Comparison of ENCODE assay signal across 1 cellular context in the genomic region with DNA sequence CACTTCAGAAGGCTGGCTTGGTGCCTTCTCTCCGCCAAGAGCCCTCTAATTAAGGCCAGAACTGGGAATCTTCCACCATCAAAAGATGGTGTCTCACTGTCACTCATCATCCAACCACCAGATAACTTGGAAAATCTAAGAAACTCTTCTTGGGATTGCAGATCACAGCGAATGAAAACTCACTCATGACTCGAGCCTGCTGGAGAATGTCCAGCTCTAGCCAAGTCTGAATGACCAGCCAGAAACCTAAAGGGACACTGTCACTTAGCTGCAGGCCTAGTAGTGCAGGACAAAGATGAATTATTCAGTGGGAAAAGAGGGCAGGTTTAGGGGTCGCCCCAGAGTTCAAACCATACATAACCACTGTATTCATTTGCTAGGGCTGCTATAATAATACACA.
TF ChIP-seq lines count a peak whose summit lies in the region.

No MANE protein-coding gene starts in this region.

TF ChIP-seq in SK-N-SH, 30 proteins besides CTCF, POLR2A, EP300 and RAD21:
- TF ChIP-seq NFIC (IDR thresholded peaks at IDR 0.05; ENCODE audit: borderline replicate concordance) (no peak), RFX5 (IDR thresholded peaks at IDR 0.05; ENCODE audit: low read length) (no peak), TEAD4 (IDR thresholded peaks at IDR 0.05; ENCODE audit: borderline replicate concordance, insufficient read depth) (no peak), RXRA (IDR thresholded peaks at IDR 0.05; ENCODE audit: borderline replicate concordance, low read depth) (no peak), FOXM1 (IDR thresholded peaks at IDR 0.05; ENCODE audit: low read depth) (no peak), YY1 (IDR thresholded peaks at IDR 0.05; ENCODE audit: low read depth) (no peak), SMC3 (IDR thresholded peaks at IDR 0.05; ENCODE audit: low read depth, low read length) (no peak), TCF12 (IDR thresholded peaks at IDR 0.05) (no peak)
- TF ChIP-seq, protein P1, sequence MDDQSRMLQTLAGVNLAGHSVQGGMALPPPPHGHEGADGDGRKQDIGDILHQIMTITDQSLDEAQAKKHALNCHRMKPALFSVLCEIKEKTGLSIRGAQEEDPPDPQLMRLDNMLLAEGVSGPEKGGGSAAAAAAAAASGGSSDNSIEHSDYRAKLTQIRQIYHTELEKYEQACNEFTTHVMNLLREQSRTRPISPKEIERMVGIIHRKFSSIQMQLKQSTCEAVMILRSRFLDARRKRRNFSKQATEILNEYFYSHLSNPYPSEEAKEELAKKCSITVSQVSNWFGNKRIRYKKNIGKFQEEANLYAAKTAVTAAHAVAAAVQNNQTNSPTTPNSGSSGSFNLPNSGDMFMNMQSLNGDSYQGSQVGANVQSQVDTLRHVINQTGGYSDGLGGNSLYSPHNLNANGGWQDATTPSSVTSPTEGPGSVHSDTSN (IDR thresholded peaks at IDR 0.05) = no peak
